ENCODE assay signal across 32 cellular contexts in the genomic region with DNA sequence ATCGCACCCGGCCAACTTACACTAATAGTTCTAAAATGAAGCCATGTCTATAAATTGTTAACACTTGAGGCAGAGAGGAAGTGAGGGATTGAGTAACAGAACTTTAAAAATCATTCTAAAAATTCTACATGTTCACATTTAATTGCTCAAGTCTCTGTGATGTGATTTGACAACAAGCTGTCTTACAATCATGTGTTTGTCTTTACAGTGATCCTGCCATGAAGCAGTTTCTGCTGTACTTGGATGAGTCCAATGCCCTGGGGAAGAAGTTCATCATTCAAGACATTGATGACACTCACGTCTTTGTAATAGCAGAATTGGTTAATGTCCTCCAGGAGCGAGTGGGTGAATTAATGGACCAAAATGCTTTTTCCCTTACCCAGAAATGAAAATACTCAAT.
"Had no signal": no experiment of that assay in that cellular context is flagged by ENCODE, and none has a peak within 500 bp of the region (broad histone marks: within the 10 kb centered on the region; RNA-seq: fewer than 3 reads in every experiment).

No MANE protein-coding gene starts in this region.

- H3K27me3 Mint-ChIP-seq: activated CD4-positive, alpha-beta memory T cell treated with anti-CD3 and anti-CD28 coated beads, Interleukin-2, amount 10 ng/mL, durations not matched to agents 7 days and 5 days; activated CD4-positive, alpha-beta T cell treated with anti-CD3 and anti-CD28 coated beads, Interleukin-2, amount 10 ng/mL, durations not matched to agents 7 days and 5 days; activated naive CD8-positive, alpha-beta T cell; activated T-cell treated with anti-CD3 and anti-CD28 coated beads, Interleukin-2, amount 50 U/mL, for 24 hours; brain had no signal

- H3K4me1 ChIP-seq: breast epithelium, colonic mucosa, esophagus squamous epithelium, gastrocnemius medialis, heart left ventricle had no signal

- H3K27ac Mint-ChIP-seq: activated CD4-positive, alpha-beta memory T cell treated with anti-CD3 and anti-CD28 coated beads, Interleukin-2, amount 10 ng/mL, durations not matched to agents 7 days and 5 days; activated naive CD8-positive, alpha-beta T cell; activated T-cell treated with anti-CD3 and anti-CD28 coated beads, Interleukin-2, amount 50 U/mL, for 24 hours; activated T-cell treated with anti-CD3 and anti-CD28 coated beads, Interleukin-2, amount 50 U/mL, for 72 hours; brain had no signal

- DNase-seq: activated CD4-positive, alpha-beta memory T cell treated with anti-CD3 and anti-CD28 coated beads, Interleukin-2, amount 10 ng/mL, durations not matched to agents 7 days and 5 days; activated CD4-positive, alpha-beta T cell treated with anti-CD3 and anti-CD28 coated beads for 1 hour; activated CD4-positive, alpha-beta T cell treated with anti-CD3 and anti-CD28 coated beads for 4 hours; activated CD4-positive, alpha-beta T cell treated with anti-CD3 and anti-CD28 coated beads, Interleukin-2, amount 10 ng/mL, durations not matched to agents 7 days and 5 days; activated CD4-positive, alpha-beta T cell treated with anti-CD3 and anti-CD28 coated beads, Interleukin-2, amount 50 U/mL, for 4 hours; activated CD4-positive, CD25-positive, alpha-beta regulatory T cell; activated CD8-positive, alpha-beta memory T cell treated with anti-CD3 and anti-CD28 coated beads, Interleukin-2, amount 50 U/mL, for 48 hours; activated gamma-delta T cell; activated naive CD4-positive, alpha-beta T cell; activated naive CD4-positive, alpha-beta T cell treated with anti-CD3 and anti-CD28 coated beads, Interleukin-2, amount 50 U/mL, for 16 hours; activated T-cell treated with anti-CD3 and anti-CD28 coated beads for 4 hours; activated T-cell treated with anti-CD3 and anti-CD28 coated beads, Interleukin-2, amount 50 U/mL, for 24 hours; activated T-cell treated with anti-CD3 and anti-CD28 coated beads, Interleukin-2, amount 50 U/mL, for 72 hours; adrenal gland; amygdala; aorta; central memory CD4-positive, alpha-beta T cell; cerebellar nuclear complex; colonic mucosa; effector CD8-positive, alpha-beta T cell; esophagus squamous epithelium; gastrocnemius medialis; glutamatergic neuron; heart left ventricle; T-helper 1 cell; T-helper 2 cell had no signal

- H3K9me3 ChIP-seq: adrenal gland, breast epithelium, colonic mucosa, esophagus squamous epithelium, gastrocnemius medialis, heart left ventricle had no signal

- H3K27me3 ChIP-seq: adrenal gland, breast epithelium, cardiac muscle cell, colonic mucosa, esophagus squamous epithelium, gastrocnemius medialis, heart left ventricle had no signal

- H3K4me3 ChIP-seq: adrenal gland, breast epithelium, cardiac muscle cell, colonic mucosa, esophagus squamous epithelium, gastrocnemius medialis, heart left ventricle had no signal

- H3K4me1 Mint-ChIP-seq: activated CD4-positive, alpha-beta memory T cell treated with anti-CD3 and anti-CD28 coated beads, Interleukin-2, amount 10 ng/mL, durations not matched to agents 7 days and 5 days; activated CD4-positive, alpha-beta T cell treated with anti-CD3 and anti-CD28 coated beads, Interleukin-2, amount 10 ng/mL, durations not matched to agents 7 days and 5 days; brain had no signal

- ATAC-seq: activated T-cell treated with anti-CD3 and anti-CD28 coated beads, Interleukin-2, amount 50 U/mL, for 72 hours; gastrocnemius medialis; heart left ventricle had no signal

- FAIRE-seq: endometrium, endothelial cell of umbilical vein had no signal

- H3K27ac ChIP-seq: breast epithelium, cardiac muscle cell, colonic mucosa, gastrocnemius medialis, heart left ventricle had no signal

- H3K4me3 Mint-ChIP-seq: activated CD4-positive, alpha-beta memory T cell treated with anti-CD3 and anti-CD28 coated beads, Interleukin-2, amount 10 ng/mL, durations not matched to agents 7 days and 5 days; activated CD4-positive, alpha-beta T cell treated with anti-CD3 and anti-CD28 coated beads, Interleukin-2, amount 10 ng/mL, durations not matched to agents 7 days and 5 days; activated naive CD8-positive, alpha-beta T cell; activated T-cell treated with anti-CD3 and anti-CD28 coated beads, Interleukin-2, amount 50 U/mL, for 24 hours; activated T-cell treated with anti-CD3 and anti-CD28 coated beads, Interleukin-2, amount 50 U/mL, for 72 hours; brain had no signal

- H3K9me3 Mint-ChIP-seq: activated CD4-positive, alpha-beta memory T cell treated with anti-CD3 and anti-CD28 coated beads, Interleukin-2, amount 10 ng/mL, durations not matched to agents 7 days and 5 days; activated CD4-positive, alpha-beta T cell treated with anti-CD3 and anti-CD28 coated beads, Interleukin-2, amount 10 ng/mL, durations not matched to agents 7 days and 5 days; activated T-cell treated with anti-CD3 and anti-CD28 coated beads, Interleukin-2, amount 50 U/mL, for 24 hours; activated T-cell treated with anti-CD3 and anti-CD28 coated beads, Interleukin-2, amount 50 U/mL, for 72 hours; brain had no signal

- H3K36me3 ChIP-seq: adrenal gland, breast epithelium, colonic mucosa had no signal
